Comparison of ENCODE assay signal across 17 cellular contexts in genomic region chr21:42148584-42148983, GRCh38.
DNase-seq lines count a peak whose midpoint lies in the region; ATAC-seq and TF ChIP-seq lines count a peak whose summit lies in the region.
"Had no signal": no experiment of that assay in that cellular context is flagged by ENCODE, and none has a peak within 500 bp of the region (broad histone marks: within the 10 kb centered on the region; RNA-seq: fewer than 3 reads in every experiment).

No MANE protein-coding gene starts in this region.

- no peaks in the 10 kb centered on the region for H3K9me3 Mint-ChIP-seq in activated CD8-positive, alpha-beta memory T cell treated with anti-CD3 and anti-CD28 coated beads, Interleukin-2, amount 10 ng/mL, durations not matched to agents 7 days and 5 days (ENCODE audit: low read depth)
- no peaks in the 10 kb centered on the region for H3K9me3 Mint-ChIP-seq in activated naive CD4-positive, alpha-beta T cell treated with anti-CD3 and anti-CD28 coated beads, Interleukin-2, amount 10 ng/mL, durations not matched to agents 7 days and 5 days
- H3K9me3 Mint-ChIP-seq in activated naive CD4-positive, alpha-beta T cell treated with anti-CD3 and anti-CD28 coated beads for 36 hours = no peaks in the 10 kb centered on the region
- no peaks in the 10 kb centered on the region for H3K9me3 Mint-ChIP-seq in endodermal cell
- H3K9me3 Mint-ChIP-seq: CD4-positive, alpha-beta T cell; GM23338 had no signal

- H3K9me3 ChIP-seq in endodermal cell (ENCODE audit: control insufficient read depth, low read length) = no peaks in the 10 kb centered on the region
- no peaks in the 10 kb centered on the region for H3K9me3 ChIP-seq in sigmoid colon
- H3K9me3 ChIP-seq: A549, Caco-2 had no signal

- TF ChIP-seq EP300 in sigmoid colon (IDR thresholded peaks at IDR 0.05) = no peak

- H3K27ac Mint-ChIP-seq in activated CD8-positive, alpha-beta memory T cell treated with anti-CD3 and anti-CD28 coated beads, Interleukin-2, amount 10 ng/mL, durations not matched to agents 7 days and 5 days = no peak overlapping the region
- H3K27ac Mint-ChIP-seq in activated naive CD4-positive, alpha-beta T cell treated with anti-CD3 and anti-CD28 coated beads, Interleukin-2, amount 10 ng/mL, durations not matched to agents 7 days and 5 days = no peak overlapping the region
- no peak overlapping the region for H3K27ac Mint-ChIP-seq in activated naive CD4-positive, alpha-beta T cell treated with anti-CD3 and anti-CD28 coated beads for 36 hours
- H3K27ac Mint-ChIP-seq in endodermal cell = no peak overlapping the region
- H3K27ac Mint-ChIP-seq: CD4-positive, alpha-beta T cell; GM23338 had no signal

- H3K4me1 ChIP-seq in endodermal cell (ENCODE audit: control insufficient read depth, insufficient read depth, low read length) = no peaks in the 10 kb centered on the region
- peaks cover 0 to 4% (median 2%) of the 10 kb centered on the region in 4 donors for H3K4me1 ChIP-seq in sigmoid colon
- H3K4me1 ChIP-seq: A549, Caco-2 had no signal

- no peaks in the 10 kb centered on the region for H3K36me3 Mint-ChIP-seq in activated CD8-positive, alpha-beta memory T cell treated with anti-CD3 and anti-CD28 coated beads, Interleukin-2, amount 10 ng/mL, durations not matched to agents 7 days and 5 days
- no peaks in the 10 kb centered on the region for H3K36me3 Mint-ChIP-seq in activated naive CD4-positive, alpha-beta T cell treated with anti-CD3 and anti-CD28 coated beads, Interleukin-2, amount 10 ng/mL, durations not matched to agents 7 days and 5 days
- no peaks in the 10 kb centered on the region for H3K36me3 Mint-ChIP-seq in activated naive CD4-positive, alpha-beta T cell treated with anti-CD3 and anti-CD28 coated beads for 36 hours (ENCODE audit: low read depth)
- no peaks in the 10 kb centered on the region for H3K36me3 Mint-ChIP-seq in endodermal cell (ENCODE audit: low read depth)

- H3K4me3 ChIP-seq in endodermal cell (ENCODE audit: low read length) = no peak overlapping the region
- H3K4me3 ChIP-seq in sigmoid colon = no peak overlapping the region
- H3K4me3 ChIP-seq: A549, GM23338 had no signal

- no peak for TF ChIP-seq POLR2A in sigmoid colon (IDR thresholded peaks at IDR 0.05)

- CTCF ChIA-PET in activated CD8-positive, alpha-beta memory T cell treated with anti-CD3 and anti-CD28 coated beads, Interleukin-2, amount 10 ng/mL, durations not matched to agents 7 days and 5 days (lab: Charles Lee) = interaction anchor here (0.8 to 5.5 kb wide), 7 partner anchors 10 to 161 kb away, joined by 3 to 125 read pairs (median 3); no protein-coding TSS in a partner anchor
- CTCF ChIA-PET in activated naive CD4-positive, alpha-beta T cell treated with anti-CD3 and anti-CD28 coated beads, Interleukin-2, amount 10 ng/mL, durations not matched to agents 7 days and 5 days (lab: Charles Lee) = interaction anchor here (1.2 to 2.8 kb wide), 5 partner anchors 8 to 110 kb away, joined by 3 to 19 read pairs (median 4); no protein-coding TSS in a partner anchor
- CTCF ChIA-PET in activated naive CD4-positive, alpha-beta T cell treated with anti-CD3 and anti-CD28 coated beads for 36 hours (lab: Charles Lee) = interaction anchor here (0.6 to 4.7 kb wide), 10 partner anchors 16 to 233 kb away, joined by 3 to 111 read pairs (median 5); no protein-coding TSS in a partner anchor

- H3K9ac ChIP-seq in endodermal cell (ENCODE audit: extremely low read depth, low read length, poor library complexity, severe bottlenecking) = no peak overlapping the region

- H3K27ac ChIP-seq in endodermal cell (ENCODE audit: low read depth, low read length) = no peak overlapping the region
- no peak overlapping the region for H3K27ac ChIP-seq in sigmoid colon
- H3K27ac ChIP-seq: 22Rv1, A549, C4-2B had no signal

- no peak for ATAC-seq in activated CD8-positive, alpha-beta memory T cell treated with anti-CD3 and anti-CD28 coated beads, Interleukin-2, amount 10 ng/mL, durations not matched to agents 7 days and 5 days
- ATAC-seq: A549, GM23338 had no signal

- H3K27me3 ChIP-seq in endodermal cell (ENCODE audit: control insufficient read depth, insufficient read depth, low read length, poor library complexity, severe bottlenecking) (no peaks in the 10 kb centered on the region), sigmoid colon (no peaks in the 10 kb centered on the region)

- peak; percentile 43 for DNase-seq in activated CD8-positive, alpha-beta memory T cell treated with anti-CD3 and anti-CD28 coated beads for 24 hours
- no peak for DNase-seq in activated CD8-positive, alpha-beta memory T cell treated with anti-CD3 and anti-CD28 coated beads, Interleukin-2, amount 10 ng/mL, durations not matched to agents 7 days and 5 days
- DNase-seq in activated naive CD4-positive, alpha-beta T cell treated with anti-CD3 and anti-CD28 coated beads, Interleukin-2, amount 10 ng/mL, durations not matched to agents 7 days and 5 days = peak; percentile 5
- no peak for DNase-seq in activated naive CD4-positive, alpha-beta T cell treated with anti-CD3 and anti-CD28 coated beads for 36 hours
- DNase-seq in endodermal cell (peak; percentile 19), sigmoid colon (peak; percentile 4), UCSD-AML1 (lab: John Stamatoyannopoulos, UW; ENCODE audit: unreplicated experiment) (no peak), globus pallidus (ENCODE audit: low spot score) (no peak)
- DNase-seq: AML-193, GDM1, HCEC 1CT had no signal

- no peak overlapping the region for H3K4me3 Mint-ChIP-seq in activated CD8-positive, alpha-beta memory T cell treated with anti-CD3 and anti-CD28 coated beads, Interleukin-2, amount 10 ng/mL, durations not matched to agents 7 days and 5 days
- H3K4me3 Mint-ChIP-seq in activated naive CD4-positive, alpha-beta T cell treated with anti-CD3 and anti-CD28 coated beads, Interleukin-2, amount 10 ng/mL, durations not matched to agents 7 days and 5 days = no peak overlapping the region
- H3K4me3 Mint-ChIP-seq in activated naive CD4-positive, alpha-beta T cell treated with anti-CD3 and anti-CD28 coated beads for 36 hours = no peak overlapping the region
- H3K4me3 Mint-ChIP-seq in endodermal cell = no peak overlapping the region
- H3K4me3 Mint-ChIP-seq: CD4-positive, alpha-beta T cell; GM23338 had no signal

- H3K27me3 Mint-ChIP-seq in activated CD8-positive, alpha-beta memory T cell treated with anti-CD3 and anti-CD28 coated beads, Interleukin-2, amount 10 ng/mL, durations not matched to agents 7 days and 5 days = peaks cover 11% of the 10 kb centered on the region
- H3K27me3 Mint-ChIP-seq in activated naive CD4-positive, alpha-beta T cell treated with anti-CD3 and anti-CD28 coated beads, Interleukin-2, amount 10 ng/mL, durations not matched to agents 7 days and 5 days = peaks cover 28% of the 10 kb centered on the region
- H3K27me3 Mint-ChIP-seq in activated naive CD4-positive, alpha-beta T cell treated with anti-CD3 and anti-CD28 coated beads for 36 hours (ENCODE audit: low read depth) = no peaks in the 10 kb centered on the region
- no peaks in the 10 kb centered on the region for H3K27me3 Mint-ChIP-seq in endodermal cell (ENCODE audit: insufficient read depth)
- H3K27me3 Mint-ChIP-seq: CD4-positive, alpha-beta T cell had no signal

- TF ChIP-seq CTCF in endodermal cell (conservative IDR thresholded peaks at IDR 0.05) (no peak), sigmoid colon (IDR thresholded peaks at IDR 0.05) (no peak)

- intact Hi-C loops in activated naive CD4-positive, alpha-beta T cell treated with anti-CD3 and anti-CD28 coated beads for 36 hours (cut with micrococcal nuclease) = loop anchor here (10.0 kb wide), 2 partner anchors 186 to 376 kb away; no protein-coding TSS in a partner anchor
- intact Hi-C loops in sigmoid colon (cut with DNase I) = loop anchor here (10.0 kb wide), 3 partner anchors 66 to 376 kb away; partner anchors contain the start of gene ABCG1

- H3K4me1 Mint-ChIP-seq in activated CD8-positive, alpha-beta memory T cell treated with anti-CD3 and anti-CD28 coated beads, Interleukin-2, amount 10 ng/mL, durations not matched to agents 7 days and 5 days = peaks cover 8% of the 10 kb centered on the region
- peaks cover 4% of the 10 kb centered on the region for H3K4me1 Mint-ChIP-seq in activated naive CD4-positive, alpha-beta T cell treated with anti-CD3 and anti-CD28 coated beads, Interleukin-2, amount 10 ng/mL, durations not matched to agents 7 days and 5 days
- H3K4me1 Mint-ChIP-seq in activated naive CD4-positive, alpha-beta T cell treated with anti-CD3 and anti-CD28 coated beads for 36 hours (ENCODE audit: low read depth) = peaks cover 7% of the 10 kb centered on the region
- H3K4me1 Mint-ChIP-seq in endodermal cell = peaks cover 3% of the 10 kb centered on the region

- WGBS in endodermal cell (ENCODE audit: insufficient coverage in 1 of 2, insufficient read length in 1 of 2), 2 experiments = 89 to 100% methylated on average over 3 of the region's 3 CpGs
- 81 to 91% methylated on average over 3 of the region's 3 CpGs for WGBS in sigmoid colon, 2 donors

- no peaks in the 10 kb centered on the region for H3K36me3 ChIP-seq in endodermal cell (ENCODE audit: control insufficient read depth, insufficient read depth, low read length)
- H3K36me3 ChIP-seq in sigmoid colon = no peaks in the 10 kb centered on the region

Comparison
In these comparisons a context has a peak if more than half of its experiments do, and no peak if none do; other contexts are left out.
1. DNase-seq: peak in activated CD8-positive, alpha-beta memory T cell treated with anti-CD3 and anti-CD28 coated beads for 24 hours (single experiment), activated naive CD4-positive, alpha-beta T cell treated with anti-CD3 and anti-CD28 coated beads, Interleukin-2, amount 10 ng/mL, durations not matched to agents 7 days and 5 days (single experiment), endodermal cell (single experiment) and sigmoid colon (single experiment); none in activated CD8-positive, alpha-beta memory T cell treated with anti-CD3 and anti-CD28 coated beads, Interleukin-2, amount 10 ng/mL, durations not matched to agents 7 days and 5 days (single experiment), activated naive CD4-positive, alpha-beta T cell treated with anti-CD3 and anti-CD28 coated beads for 36 hours (single experiment), UCSD-AML1 (single experiment) and globus pallidus (single experiment).